Comparison of ENCODE assay signal across 12 cellular contexts in genomic region chr5:1484416-1485319, GRCh38. TPM values are rescaled to one million over a fixed set of nuclear protein-coding genes. Genes with fewer than 3 reads are reported as not detected.
DNase-seq lines count a peak whose midpoint lies in the region; ATAC-seq and TF ChIP-seq lines count a peak whose summit lies in the region.
"Had no signal": no experiment of that assay in that cellular context is flagged by ENCODE, and none has a peak within 500 bp of the region (broad histone marks: within the 10 kb centered on the region; RNA-seq: fewer than 3 reads in every experiment).

No MANE protein-coding gene starts in this region.

- BruUV-seq in A673 (replicated peaks; lab: Mats Ljungman, UMichigan), result no TSS peak

- H3K4me3 ChIP-seq in A673 (ENCODE audit: low read depth, low read length, poor library complexity, severe bottlenecking), result no peak overlapping the region

- TF ChIP-seq CTCF in CD14-positive monocyte (IDR thresholded peaks at IDR 0.05), result no peak
- TF ChIP-seq CTCF in A673 (conservative IDR thresholded peaks at IDR 0.05; ENCODE audit: low read depth, low read length), result no peak

- peaks cover 0 to 3% (median 0%) of the 10 kb centered on the region in 3 donors for H3K27me3 Mint-ChIP-seq in CD14-positive monocyte (ENCODE audit: low read depth in 3 of 3)
- H3K27me3 Mint-ChIP-seq: activated naive CD8-positive, alpha-beta T cell treated with anti-CD3 and anti-CD28 coated beads, Interleukin-2, amount 10 ng/mL, durations not matched to agents 7 days and 5 days had no signal

- H3K9me3 ChIP-seq in A673 (ENCODE audit: low read depth, low read length, poor library complexity, severe bottlenecking), result no peaks in the 10 kb centered on the region

- H3K4me1 Mint-ChIP-seq in CD14-positive monocyte, result peaks cover 47% of the 10 kb centered on the region

- intact Hi-C loops in CD14-positive monocyte (cut with micrococcal nuclease) (no loop called here), A673 (cut with micrococcal nuclease; ENCODE audit: unreplicated experiment) (no loop called here)

- CTCF ChIA-PET in A673 (lab: Charles Lee), result no interaction called here

- POLR2A ChIA-PET in A673 (lab: Charles Lee; ENCODE audit: low non-redundant PET), result no interaction called here

- no peak overlapping the region for H3K4me3 Mint-ChIP-seq in CD14-positive monocyte
- H3K4me3 Mint-ChIP-seq: activated naive CD8-positive, alpha-beta T cell treated with anti-CD3 and anti-CD28 coated beads, Interleukin-2, amount 10 ng/mL, durations not matched to agents 7 days and 5 days had no signal

- H3K9me3 Mint-ChIP-seq in CD14-positive monocyte, result peaks cover 0 to 1% (median 0%) of the 10 kb centered on the region in 7 donors
- H3K9me3 Mint-ChIP-seq: activated naive CD8-positive, alpha-beta T cell treated with anti-CD3 and anti-CD28 coated beads, Interleukin-2, amount 10 ng/mL, durations not matched to agents 7 days and 5 days had no signal

- H3K4me1 ChIP-seq in A673 (ENCODE audit: insufficient read depth, low read length, poor library complexity, severe bottlenecking), result no peaks in the 10 kb centered on the region

- H3K27ac ChIP-seq in A673 (ENCODE audit: low read depth, low read length, poor library complexity, severe bottlenecking), result no peak overlapping the region
- H3K27ac ChIP-seq: C4-2B had no signal

- peaks cover 61 to 80% of the 10 kb centered on the region in 2 donors for H3K36me3 Mint-ChIP-seq in CD14-positive monocyte

- H3K27ac Mint-ChIP-seq in CD14-positive monocyte, result peak overlapping the region in 5 of 7 donors; percentile 2 to 69 (median 46)
- H3K27ac Mint-ChIP-seq: activated naive CD8-positive, alpha-beta T cell treated with anti-CD3 and anti-CD28 coated beads, Interleukin-2, amount 10 ng/mL, durations not matched to agents 7 days and 5 days had no signal

- no peaks in the 10 kb centered on the region for H3K27me3 ChIP-seq in A673 (replicated peaks; ENCODE audit: insufficient read depth, low read depth, low read length, poor library complexity)

- ATAC-seq in GM19023 (IDR thresholded peaks at IDR 0.05; ENCODE audit: unreplicated experiment), result peak; percentile 61
- ATAC-seq in HG02623 (IDR thresholded peaks at IDR 0.05; ENCODE audit: unreplicated experiment), result peak; percentile 51
- peak; percentile 41 for ATAC-seq in HG03565 (IDR thresholded peaks at IDR 0.05; ENCODE audit: unreplicated experiment)

- DNase-seq in CD14-positive monocyte (ENCODE audit: low spot score) (no peak), NCI-H526 treated with DMSO at 0.1 percent for 48 hours (lab: John Stamatoyannopoulos, UW) (no peak), NCI-H748 treated with DMSO at 0.1 percent for 48 hours (lab: John Stamatoyannopoulos, UW) (no peak), A673 (ENCODE audit: low spot score) (no peak), islet precursor cell (no peak)
- DNase-seq: activated naive CD8-positive, alpha-beta T cell treated with anti-CD3 and anti-CD28 coated beads, Interleukin-2, amount 10 ng/mL, durations not matched to agents 7 days and 5 days; small intestine had no signal

- H3K36me3 ChIP-seq in A673 (ENCODE audit: insufficient read depth, low read length, poor library complexity, severe bottlenecking), result peaks cover 33% of the 10 kb centered on the region

RNA-seq across cellular contexts. Expression of gene LPCAT1, which starts 39.1 kb away (rescaled TPM):
- polyA plus RNA-seq in CD14-positive monocyte, result 10 to 100 TPM; 34.1 to 34.8 TPM
- 86.9 and 97.3 TPM in 2 replicates for total RNA-seq in A673 (2021)

RNA-seq across cellular contexts. Expression of gene SLC6A3, which starts 39.4 kb away (rescaled TPM):
- not detected for polyA plus RNA-seq in CD14-positive monocyte
- not detected in 2 replicates for total RNA-seq in A673 (2021)
- total RNA-seq: temporal lobe had no signal
